1 cellular context compared by ENCODE assay signal in the genomic region with DNA sequence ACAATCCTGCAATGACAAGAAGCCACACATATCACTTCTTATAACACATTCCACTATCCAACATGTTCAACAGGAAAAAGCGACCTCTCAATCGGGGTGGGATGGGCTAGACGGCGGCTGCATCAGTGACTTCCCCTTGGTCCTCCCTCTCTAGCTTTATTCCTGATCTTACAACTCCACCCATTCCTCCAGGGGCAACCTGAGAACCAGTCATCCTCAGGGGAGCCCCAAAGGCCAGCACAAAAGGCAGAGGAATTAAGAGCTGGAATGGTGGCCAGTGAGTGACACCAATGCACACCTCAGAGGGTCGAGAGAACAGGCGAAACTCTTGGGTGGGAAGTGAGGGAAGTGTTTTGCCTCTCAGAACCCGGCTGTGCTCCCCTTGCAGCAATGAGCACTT.
TF ChIP-seq lines count a peak whose summit lies in the region.

No MANE protein-coding gene starts in this region.

TF ChIP-seq in SK-N-SH treated with all-trans-retinoic acid at 6 μM for 48 hours, 23 proteins besides CTCF, POLR2A, EP300 and RAD21 (continued from another document):
- TF ChIP-seq, protein P1, sequence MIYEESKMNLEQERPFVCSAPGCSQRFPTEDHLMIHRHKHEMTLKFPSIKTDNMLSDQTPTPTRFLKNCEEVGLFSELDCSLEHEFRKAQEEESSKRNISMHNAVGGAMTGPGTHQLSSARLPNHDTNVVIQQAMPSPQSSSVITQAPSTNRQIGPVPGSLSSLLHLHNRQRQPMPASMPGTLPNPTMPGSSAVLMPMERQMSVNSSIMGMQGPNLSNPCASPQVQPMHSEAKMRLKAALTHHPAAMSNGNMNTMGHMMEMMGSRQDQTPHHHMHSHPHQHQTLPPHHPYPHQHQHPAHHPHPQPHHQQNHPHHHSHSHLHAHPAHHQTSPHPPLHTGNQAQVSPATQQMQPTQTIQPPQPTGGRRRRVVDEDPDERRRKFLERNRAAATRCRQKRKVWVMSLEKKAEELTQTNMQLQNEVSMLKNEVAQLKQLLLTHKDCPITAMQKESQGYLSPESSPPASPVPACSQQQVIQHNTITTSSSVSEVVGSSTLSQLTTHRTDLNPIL (CRISPR knock-in tag; IDR thresholded peaks at IDR 0.05; ENCODE audit: low read depth), result no peak
- TF ChIP-seq ZFP3 (CRISPR knock-in tag; IDR thresholded peaks at IDR 0.05) (no peak), ISL1 (CRISPR knock-in tag; IDR thresholded peaks at IDR 0.05) (no peak), ZFP30 (CRISPR knock-in tag; IDR thresholded peaks at IDR 0.05) (no peak), ZC3H10 (CRISPR knock-in tag; IDR thresholded peaks at IDR 0.05) (no peak), ZNF70 (CRISPR knock-in tag; IDR thresholded peaks at IDR 0.05) (no peak), TCF4 (CRISPR knock-in tag; IDR thresholded peaks at IDR 0.05; ENCODE audit: borderline replicate concordance) (no peak)
TF ChIP-seq in SK-N-SH treated with all-trans-retinoic acid at 6 μM for 48 hours: peak in this region for 0.
